In genomic region chr16:57889960-57890751, GRCh38 we compare ENCODE assay signal across 12 cellular contexts.
A peak's percentile ranks its signal among the peaks of the same experiment; 100 is the strongest.
DNase-seq lines count a peak whose midpoint lies in the region; ATAC-seq and TF ChIP-seq lines count a peak whose summit lies in the region.
"Had no signal": no experiment of that assay in that cellular context is flagged by ENCODE, and none has a peak within 500 bp of the region (broad histone marks: within the 10 kb centered on the region; RNA-seq: fewer than 3 reads in every experiment).

No MANE protein-coding gene starts in this region.

- H3K4me1 ChIP-seq in Peyer's patch (peaks cover 0 to 9% (median 0%) of the 10 kb centered on the region in 4 donors), mesendoderm (ENCODE audit: control insufficient read depth, low read depth, low read length) (peaks cover 5% of the 10 kb centered on the region), foreskin keratinocyte (peaks cover 4% of the 10 kb centered on the region)

- no peak overlapping the region for H2BK15ac ChIP-seq in mesendoderm (replicated peaks; ENCODE audit: low read depth)

- H3K23ac ChIP-seq in mesendoderm (ENCODE audit: low read length), result no peak overlapping the region

- ATAC-seq in HG03457 (IDR thresholded peaks at IDR 0.05; ENCODE audit: unreplicated experiment), result no peak
- ATAC-seq in foreskin keratinocyte, result no peak

- no peak overlapping the region for H3K4ac ChIP-seq in mesendoderm (ENCODE audit: low read depth, low read length)

- no peak overlapping the region for H2BK5ac ChIP-seq in mesendoderm (ENCODE audit: low read length)

- no peak overlapping the region for H3K18ac ChIP-seq in mesendoderm (ENCODE audit: low read length)

- H3K9ac ChIP-seq in mesendoderm (ENCODE audit: low read length), result no peak overlapping the region

- no peaks in the 10 kb centered on the region for H3K79me2 ChIP-seq in mesendoderm (ENCODE audit: control insufficient read depth, insufficient read depth, low read length)

- TF ChIP-seq POLR2A in Peyer's patch (IDR thresholded peaks at IDR 0.05), result no peak

- no peaks in the 10 kb centered on the region for H3K9me3 ChIP-seq in Peyer's patch

- H3K27me3 ChIP-seq in Peyer's patch, result peaks cover 0 to 4% of the 10 kb centered on the region in 2 donors
- H3K27me3 ChIP-seq in mesendoderm (ENCODE audit: insufficient read depth, low read length, poor library complexity), result no peaks in the 10 kb centered on the region
- H3K27me3 ChIP-seq in foreskin keratinocyte, result no peaks in the 10 kb centered on the region

- no peak for TF ChIP-seq CTCF in AG09319 (IDR thresholded peaks at IDR 0.05; ENCODE audit: low read depth, low read length)
- no peak for TF ChIP-seq CTCF in Peyer's patch (IDR thresholded peaks at IDR 0.05)
- TF ChIP-seq CTCF in fibroblast of the aortic adventitia (IDR thresholded peaks at IDR 0.05; ENCODE audit: insufficient read depth, low read length), result no peak
- no peak for TF ChIP-seq CTCF in foreskin keratinocyte (conservative IDR thresholded peaks at IDR 0.05)

- H4K8ac ChIP-seq in mesendoderm (ENCODE audit: low read depth, low read length), result no peak overlapping the region

- H2BK120ac ChIP-seq in mesendoderm (ENCODE audit: low read depth, low read length), result no peak overlapping the region

- no peak overlapping the region for H3K56ac ChIP-seq in mesendoderm (ENCODE audit: low read length)

- CTCF ChIA-PET in HEK293T (lab: Yijun Ruan, JAX), result interaction anchor here (0.6 kb wide), 1 partner anchor 239 kb away, joined by 3 read pairs; the partner anchor contains the start of gene CFAP20

- H3K36me3 ChIP-seq in Peyer's patch, result no peaks in the 10 kb centered on the region
- H3K36me3 ChIP-seq in mesendoderm (ENCODE audit: control insufficient read depth, insufficient read depth, low read length), result no peaks in the 10 kb centered on the region

- POLR2A ChIA-PET in HEK293T (lab: Yijun Ruan, JAX), result no interaction called here

- peak overlapping the region; percentile 28 for H2AK5ac ChIP-seq in mesendoderm (ENCODE audit: low read length)

- peak; percentile 28 for DNase-seq in AG09319 (ENCODE audit: extremely low read depth, low read depth)
- DNase-seq in Peyer's patch, result no peak
- peak; percentile 62 for DNase-seq in fibroblast of the aortic adventitia (ENCODE audit: low read depth)
- no peak for DNase-seq in mesendoderm
- no peak for DNase-seq in HEK293T (ENCODE audit: extremely low spot score)
- no peak for DNase-seq in foreskin keratinocyte
- DNase-seq in stimulated activated CD4-positive, alpha-beta T cell treated with anti-CD3 and anti-CD28 coated beads, Interleukin-4, amount 100 ng/mL, for 24 hours, result no peak
- DNase-seq: AML-193; islet precursor cell; NCI-H2029; stimulated activated CD4-positive, alpha-beta T cell treated with anti-CD3 and anti-CD28 coated beads, Interleukin-12 subunit alpha, Interleukin-12 subunit beta, amount 100 ng/mL, for 4 hours had no signal

- no CpG with 5 or more reads among the region's 9 CpGs for WGBS in mesendoderm (ENCODE audit: extremely low coverage, insufficient coverage, low lambda C conversion rate)

- no peak overlapping the region for H3K4me2 ChIP-seq in mesendoderm (ENCODE audit: low read length)

- H3K4me3 ChIP-seq in Peyer's patch (no peak overlapping the region), fibroblast of the aortic adventitia (ENCODE audit: low read depth, low read length) (no peak overlapping the region), mesendoderm (ENCODE audit: low read length) (no peak overlapping the region)

- no peak overlapping the region for H4K5ac ChIP-seq in mesendoderm (ENCODE audit: low read length)

- H3K79me1 ChIP-seq in mesendoderm (ENCODE audit: low read length), result no peaks in the 10 kb centered on the region

- H3K27ac ChIP-seq in Peyer's patch (peak overlapping the region in 3 of 4 donors; percentile 5 to 25 (median 14)), mesendoderm (ENCODE audit: low read depth, low read length) (no peak overlapping the region), foreskin keratinocyte (no peak overlapping the region)

TF ChIP-seq in HEK293T, 16 proteins besides CTCF, POLR2A, EP300 and RAD21:
- TF ChIP-seq TARDBP (IDR thresholded peaks at IDR 0.05) (no peak), LEF1 (IDR thresholded peaks at IDR 0.05; ENCODE audit: borderline replicate concordance) (no peak), HDGF (IDR thresholded peaks at IDR 0.05; ENCODE audit: borderline replicate concordance) (no peak), BHLHE40 (IDR thresholded peaks at IDR 0.05; ENCODE audit: borderline replicate concordance) (no peak), NFRKB (IDR thresholded peaks at IDR 0.05) (no peak), CTBP1 (IDR thresholded peaks at IDR 0.05; ENCODE audit: borderline replicate concordance) (no peak), SUZ12 (IDR thresholded peaks at IDR 0.05) (no peak), SP1 (IDR thresholded peaks at IDR 0.05) (no peak), ARNT (IDR thresholded peaks at IDR 0.05) (no peak)

Comparison
In these comparisons a context has a peak if more than half of its experiments do, and no peak if none do; other contexts are left out.
1. DNase-seq: peak in AG09319 (single experiment) and fibroblast of the aortic adventitia (single experiment); none in Peyer's patch (0 of 3), mesendoderm (single experiment), HEK293T (single experiment), foreskin keratinocyte (0 of 2) and stimulated activated CD4-positive, alpha-beta T cell treated with anti-CD3 and anti-CD28 coated beads, Interleukin-4, amount 100 ng/mL, for 24 hours (single experiment).
2. H3K27ac ChIP-seq: peak in Peyer's patch (3 of 4); none in mesendoderm (single experiment) and foreskin keratinocyte (single experiment).